In genomic region chr18:21914739-21915319, GRCh38 we compare ENCODE assay signal across 8 cellular contexts.
DNase-seq lines count a peak whose midpoint lies in the region; ATAC-seq lines count a peak whose summit lies in the region.

No MANE protein-coding gene starts in this region.

- ATAC-seq in HG02973 (IDR thresholded peaks at IDR 0.05; ENCODE audit: unreplicated experiment), result no peak

- peak; percentile 46 for DNase-seq in COR-L47 (lab: John Stamatoyannopoulos, UW)
- DNase-seq in HS-27A (ENCODE audit: low read depth), result peak; percentile 42
- peak; percentile 24 to 57 for DNase-seq in SW 1271 (lab: John Stamatoyannopoulos, UW)
- DNase-seq in hepatic stellate cell (ENCODE audit: low spot score), result peak; percentile 26
- DNase-seq in cortex of kidney (lab: John Stamatoyannopoulos, UW), result no peak
- no peak for DNase-seq in stimulated activated CD8-positive, alpha-beta memory T cell treated with anti-CD3 and anti-CD28 coated beads, Interleukin-4, amount 100 ng/mL, for 48 hours
- DNase-seq in NCI-H2227 (lab: John Stamatoyannopoulos, UW; ENCODE audit: unreplicated experiment), result no peak

Comparison
In these comparisons a context has a peak if more than half of its experiments do, and no peak if none do; other contexts are left out.
1. DNase-seq: peak in COR-L47 (single experiment), HS-27A (single experiment), SW 1271 (2 of 2) and hepatic stellate cell (single experiment); none in cortex of kidney (single experiment), stimulated activated CD8-positive, alpha-beta memory T cell treated with anti-CD3 and anti-CD28 coated beads, Interleukin-4, amount 100 ng/mL, for 48 hours (single experiment) and NCI-H2227 (single experiment).